Comparison of ENCODE assay signal across 10 cellular contexts in the genomic region with DNA sequence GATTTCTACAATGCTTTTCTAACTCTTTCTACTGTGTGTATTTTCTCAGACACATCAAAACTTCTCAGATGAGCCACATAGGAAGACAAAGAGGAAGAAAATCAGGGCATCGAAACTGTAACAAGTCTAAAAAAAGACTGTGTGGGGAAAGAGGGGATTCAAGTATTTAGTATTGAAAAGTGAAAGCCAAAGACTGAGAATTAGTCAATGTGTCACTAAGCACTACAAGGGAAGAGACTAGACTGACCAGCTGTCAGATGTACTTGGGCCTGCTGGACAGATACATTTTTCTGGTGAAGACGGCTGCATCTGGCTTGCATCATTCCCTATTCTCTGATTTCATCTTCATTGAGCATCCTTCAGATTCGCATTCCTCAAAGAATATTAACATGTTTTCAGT. TPM values are rescaled to one million over a fixed set of nuclear protein-coding genes. Genes with fewer than 3 reads are reported as not detected.
DNase-seq lines count a peak whose midpoint lies in the region; ATAC-seq and FAIRE-seq lines count a peak whose summit lies in the region.
"Had no signal": no experiment of that assay in that cellular context is flagged by ENCODE, and none has a peak within 500 bp of the region (broad histone marks: within the 10 kb centered on the region; RNA-seq: fewer than 3 reads in every experiment).

No MANE protein-coding gene starts in this region.

- H3K36me3 Mint-ChIP-seq in naive thymus-derived CD8-positive, alpha-beta T cell, result no peaks in the 10 kb centered on the region

- peak; percentile 97 for ATAC-seq in GM21447 (IDR thresholded peaks at IDR 0.05; ENCODE audit: unreplicated experiment)
- ATAC-seq in HG03159 (IDR thresholded peaks at IDR 0.05; ENCODE audit: unreplicated experiment), result peak; percentile 84
- ATAC-seq in naive thymus-derived CD8-positive, alpha-beta T cell, result no peak

- DNase-seq in GM18507 (ENCODE audit: extremely low spot score, insufficient read length, low read depth) (peak; percentile 37), globus pallidus (ENCODE audit: low spot score) (peak; percentile 45), OCI-M1 (lab: John Stamatoyannopoulos, UW) (no peak), T1000 (lab: John Stamatoyannopoulos, UW) (no peak)
- DNase-seq in stimulated activated CD4-positive, alpha-beta T cell treated with anti-CD3 and anti-CD28 coated beads, Interleukin-4, amount 100 ng/mL, for 24 hours, result no peak
- no peak for DNase-seq in naive thymus-derived CD8-positive, alpha-beta T cell
- DNase-seq: activated CD4-positive, alpha-beta T cell treated with anti-CD3 and anti-CD28 coated beads for 1 hour; amniotic stem cell had no signal

- peak; percentile 95 for FAIRE-seq in GM18507 (lab: Jason Lieb, UNC)

- H3K9me3 Mint-ChIP-seq in naive thymus-derived CD8-positive, alpha-beta T cell, result peaks cover 0 to 4% (median 0%) of the 10 kb centered on the region in 9 donors

- H3K4me1 Mint-ChIP-seq in naive thymus-derived CD8-positive, alpha-beta T cell, result peaks cover 0 to 24% (median 0%) of the 10 kb centered on the region in 4 donors

- POLR2A ChIA-PET in naive thymus-derived CD8-positive, alpha-beta T cell (lab: Charles Lee), result no interaction called here

- H3K27ac Mint-ChIP-seq in naive thymus-derived CD8-positive, alpha-beta T cell, result no peak overlapping the region

- peaks cover 4 to 12% (median 7%) of the 10 kb centered on the region in 5 donors for H3K27me3 Mint-ChIP-seq in naive thymus-derived CD8-positive, alpha-beta T cell

- H3K4me3 Mint-ChIP-seq in naive thymus-derived CD8-positive, alpha-beta T cell, result no peak overlapping the region

RNA-seq across cellular contexts. Expression of a gene that starts 25.4 kb away (rescaled TPM):
- total RNA-seq in naive thymus-derived CD8-positive, alpha-beta T cell, result 100 to 1,000 TPM; 231 to 232 TPM
- polyA plus RNA-seq in naive thymus-derived CD8-positive, alpha-beta T cell, result 100 to 1,000 TPM; 627 to 838 (median 724) TPM

RNA-seq across cellular contexts. Expression of a gene that starts 30.3 kb away (rescaled TPM):
- 10 to 100 TPM; 57.5 to 58.1 TPM for total RNA-seq in naive thymus-derived CD8-positive, alpha-beta T cell
- polyA plus RNA-seq in naive thymus-derived CD8-positive, alpha-beta T cell, result 10 to 100 TPM; 11.8 to 19.3 (median 14.2) TPM

RNA-seq across cellular contexts. Expression of a gene that starts 37.3 kb away (rescaled TPM):
- 10 to 100 TPM; 17.0 to 21.7 TPM for total RNA-seq in naive thymus-derived CD8-positive, alpha-beta T cell
- 10 to 100 TPM; 44.3 to 50.1 (median 48.6) TPM for polyA plus RNA-seq in naive thymus-derived CD8-positive, alpha-beta T cell

Comparison
In these comparisons a context has a peak if more than half of its experiments do, and no peak if none do; other contexts are left out.
1. DNase-seq: peak in GM18507 (single experiment) and globus pallidus (single experiment); none in OCI-M1 (single experiment), stimulated activated CD4-positive, alpha-beta T cell treated with anti-CD3 and anti-CD28 coated beads, Interleukin-4, amount 100 ng/mL, for 24 hours (single experiment), naive thymus-derived CD8-positive, alpha-beta T cell (0 of 10) and T1000 (single experiment).
2. ATAC-seq: peak in GM21447 (single experiment) and HG03159 (single experiment); none in naive thymus-derived CD8-positive, alpha-beta T cell (0 of 2).